Comparison of ENCODE assay signal across 24 cellular contexts in the genomic region with DNA sequence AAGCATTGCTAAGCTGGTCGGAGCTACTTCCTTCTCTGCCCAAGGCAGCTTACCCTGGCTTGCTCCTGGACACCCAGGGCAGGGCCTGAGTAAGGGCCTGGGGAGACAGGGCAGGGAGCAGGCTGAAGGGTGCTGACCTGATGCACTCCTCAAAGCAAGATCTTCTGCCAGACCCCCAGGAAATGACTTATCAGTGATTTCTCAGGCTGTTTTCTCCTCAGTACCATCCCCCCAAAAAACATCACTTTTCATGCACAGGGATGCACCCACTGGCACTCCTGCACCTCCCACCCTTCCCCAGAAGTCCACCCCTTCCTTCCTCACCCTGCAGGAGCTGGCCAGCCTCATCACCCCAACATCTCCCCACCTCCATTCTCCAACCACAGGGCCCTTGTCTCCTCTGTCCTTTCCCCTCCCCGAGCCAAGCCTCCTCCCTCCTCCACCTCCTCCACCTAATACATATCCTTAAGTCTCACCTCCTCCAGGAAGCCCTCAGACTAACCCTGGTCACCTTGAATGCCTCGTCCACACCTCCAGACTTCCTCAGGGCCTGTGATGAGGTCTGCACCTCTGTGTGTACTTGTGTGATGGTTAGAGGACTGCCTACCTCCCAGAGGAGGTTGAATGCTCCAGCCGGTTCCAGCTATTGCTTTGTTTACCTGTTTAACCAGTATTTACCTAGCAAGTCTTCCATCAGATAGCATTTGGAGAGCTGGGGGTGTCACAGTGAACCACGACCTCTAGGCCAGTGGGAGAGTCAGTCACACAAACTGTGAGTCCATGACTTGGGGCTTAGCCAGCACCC. TPM values are rescaled to one million over a fixed set of nuclear protein-coding genes. Genes with fewer than 3 reads are reported as not detected.
DNase-seq lines count a peak whose midpoint lies in the region; ATAC-seq and TF ChIP-seq lines count a peak whose summit lies in the region.
"Had no signal": no experiment of that assay in that cellular context is flagged by ENCODE, and none has a peak within 500 bp of the region (broad histone marks: within the 10 kb centered on the region; RNA-seq: fewer than 3 reads in every experiment).

No MANE protein-coding gene starts in this region.

- TF ChIP-seq EP300 in SK-N-SH (IDR thresholded peaks at IDR 0.05; ENCODE audit: borderline replicate concordance in 1 of 2, low read depth in 1 of 2, low read length in 1 of 2) (no peak), esophagus muscularis mucosa (IDR thresholded peaks at IDR 0.05) (no peak)

- no peak for TF ChIP-seq POLR2A in esophagus muscularis mucosa (IDR thresholded peaks at IDR 0.05; ENCODE audit: low read depth)

- intact Hi-C loops in esophagus muscularis mucosa (cut with DNase I) = no loop called here

- H3K9me3 ChIP-seq in SK-N-SH (no peaks in the 10 kb centered on the region), esophagus muscularis mucosa (no peaks in the 10 kb centered on the region)
- H3K9me3 ChIP-seq: BLaER1 treated with 17β-estradiol and CSF1 and Interleukin-3, amounts not matched to agents 10 nM and 100 nM; HAP-1 had no signal

- peak overlapping the region; percentile 44; the same call in 1 of the 3 replicates for H3K4me3 Mint-ChIP-seq in GM23338
- peak overlapping the region in 3 of 5 experiments; percentile 35 to 41 (median 37) for H3K4me3 Mint-ChIP-seq in brain
- H3K4me3 Mint-ChIP-seq in neural crest cell = peak overlapping the region; percentile 64
- H3K4me3 Mint-ChIP-seq: activated CD4-positive, alpha-beta memory T cell treated with anti-CD3 and anti-CD28 coated beads, Interleukin-2, amount 10 ng/mL, durations not matched to agents 7 days and 5 days had no signal

- no peaks in the 10 kb centered on the region; the same call in 2 of the 3 replicates for H3K36me3 Mint-ChIP-seq in GM23338 (ENCODE audit: low read depth)
- no peaks in the 10 kb centered on the region for H3K36me3 Mint-ChIP-seq in brain
- peaks cover 2% of the 10 kb centered on the region for H3K36me3 Mint-ChIP-seq in neural crest cell (ENCODE audit: low read depth)

- no peak overlapping the region for H3K9ac ChIP-seq in SK-N-SH
- H3K9ac ChIP-seq: BLaER1 treated with 17β-estradiol and CSF1 and Interleukin-3, amounts not matched to agents 10 nM and 100 nM had no signal

- H3K79me2 ChIP-seq in SK-N-SH (ENCODE audit: insufficient read depth) (no peaks in the 10 kb centered on the region), GM23338 (replicated peaks; ENCODE audit: insufficient read depth) (no peaks in the 10 kb centered on the region)

- H3K27me3 Mint-ChIP-seq in GM23338 (ENCODE audit: insufficient read depth, low read depth, poor library complexity) (peaks cover 80% of the 10 kb centered on the region), brain (peaks cover 80% of the 10 kb centered on the region), neural crest cell (ENCODE audit: low read depth) (peaks cover 82% of the 10 kb centered on the region)

- H3K27ac Mint-ChIP-seq in GM23338 (no peak overlapping the region), brain (no peak overlapping the region), neural crest cell (ENCODE audit: unreplicated experiment) (no peak overlapping the region)
- H3K27ac Mint-ChIP-seq: activated CD4-positive, alpha-beta memory T cell treated with anti-CD3 and anti-CD28 coated beads, Interleukin-2, amount 10 ng/mL, durations not matched to agents 7 days and 5 days had no signal

- DNase-seq in SK-N-SH (peak; percentile 38), GM23338 (ENCODE audit: low spot score) (no peak), neural crest cell (ENCODE audit: low read depth, low spot score) (no peak), esophagus muscularis mucosa (ENCODE audit: extremely low spot score) (no peak), HPDE6-E6E7 (ENCODE audit: extremely low spot score) (no peak)
- DNase-seq: activated CD4-positive, alpha-beta memory T cell treated with anti-CD3 and anti-CD28 coated beads, Interleukin-2, amount 10 ng/mL, durations not matched to agents 7 days and 5 days; activated T-cell treated with anti-CD3 and anti-CD28 coated beads, Interleukin-2, amount 50 U/mL, for 1 hour; dermis blood vessel endothelial cell; IMR-90; left cardiac atrium; NCI-H187; NCI-H446; NK-92 treated with Interleukin-12 subunit alpha and Interleukin-12 subunit beta, amount 100 ng/mL, for 24 hours; stimulated activated CD4-positive, alpha-beta T cell treated with anti-CD3 and anti-CD28 coated beads, Interleukin-4, amount 100 ng/mL, for 1 hour had no signal

- H3K27ac ChIP-seq in SK-N-SH (ENCODE audit: low read depth in 2 of 2, low read length in 1 of 2) = no peak overlapping the region
- H3K27ac ChIP-seq in GM23338 (ENCODE audit: low read depth) = no peak overlapping the region
- H3K27ac ChIP-seq in esophagus muscularis mucosa (replicated peaks in 1 of 4) = no peak overlapping the region
- H3K27ac ChIP-seq: BLaER1 treated with 17β-estradiol and CSF1 and Interleukin-3, amounts not matched to agents 10 nM and 100 nM had no signal

- no peak overlapping the region for H3K4me2 ChIP-seq in SK-N-SH
- peak overlapping the region; percentile 14; the same call in 1 of the 2 replicates for H3K4me2 ChIP-seq in GM23338
- H3K4me2 ChIP-seq: smooth muscle cell had no signal

- H3K4me3 ChIP-seq in SK-N-SH (ENCODE audit: low read depth in 2 of 2, low read length in 1 of 2) (no peak overlapping the region), GM23338 (peak overlapping the region; percentile 48; the same call in 1 of the 2 replicates), esophagus muscularis mucosa (no peak overlapping the region)
- H3K4me3 ChIP-seq: BLaER1 treated with 17β-estradiol and CSF1 and Interleukin-3, amounts not matched to agents 10 nM and 100 nM; HAP-1; smooth muscle cell had no signal

- POLR2A ChIA-PET in SK-N-SH (lab: Yijun Ruan, JAX) = no interaction called here

- no peak for TF ChIP-seq CTCF in SK-N-SH (IDR thresholded peaks at IDR 0.05)
- no peak for TF ChIP-seq CTCF in GM23338 (conservative IDR thresholded peaks at IDR 0.05; ENCODE audit: low read depth in 2 of 2)
- no peak for TF ChIP-seq CTCF in brain (conservative IDR thresholded peaks at IDR 0.05)
- no peak for TF ChIP-seq CTCF in neural crest cell (conservative IDR thresholded peaks at IDR 0.05)
- no peak for TF ChIP-seq CTCF in esophagus muscularis mucosa (IDR thresholded peaks at IDR 0.05)

- no peaks in the 10 kb centered on the region for H3K9me2 ChIP-seq in SK-N-SH
- no peaks in the 10 kb centered on the region for H3K9me2 ChIP-seq in GM23338 (ENCODE audit: insufficient read depth)

- CTCF ChIA-PET in SK-N-SH (lab: Yijun Ruan, JAX) = interaction anchor here (0.8 to 2.2 kb wide), 3 partner anchors 58 to 78 kb away, joined by 3 to 8 read pairs (median 3); no protein-coding TSS in a partner anchor

- TF ChIP-seq RAD21 in SK-N-SH (IDR thresholded peaks at IDR 0.05; ENCODE audit: low read length) = no peak

- H3K4me1 Mint-ChIP-seq in GM23338 (peaks cover 20% of the 10 kb centered on the region), brain (peaks cover 16% of the 10 kb centered on the region), neural crest cell (peaks cover 3% of the 10 kb centered on the region)

- peaks cover 7% of the 10 kb centered on the region for H3F3A ChIP-seq in SK-N-SH (replicated peaks; ENCODE audit: insufficient read depth)
- peaks cover 11% of the 10 kb centered on the region; the same call in 1 of the 2 replicates for H3F3A ChIP-seq in GM23338 (replicated peaks; ENCODE audit: low read depth)

- H2AFZ ChIP-seq in SK-N-SH (ENCODE audit: low read depth) (no peak overlapping the region), GM23338 (no peak overlapping the region)

- H4K20me1 ChIP-seq in SK-N-SH (ENCODE audit: insufficient read depth) = peaks cover 13% of the 10 kb centered on the region
- H4K20me1 ChIP-seq in GM23338 (replicated peaks; ENCODE audit: insufficient read depth) = peaks cover 8% of the 10 kb centered on the region

- H3K36me3 ChIP-seq in SK-N-SH (replicated peaks in 1 of 2; ENCODE audit: control insufficient read depth in 1 of 2, insufficient read depth in 2 of 2, low read length in 1 of 2) (no peaks in the 10 kb centered on the region), GM23338 (ENCODE audit: insufficient read depth) (no peaks in the 10 kb centered on the region), esophagus muscularis mucosa (no peaks in the 10 kb centered on the region)
- H3K36me3 ChIP-seq: BLaER1 treated with 17β-estradiol and CSF1 and Interleukin-3, amounts not matched to agents 10 nM and 100 nM; HAP-1 had no signal

- no peaks in the 10 kb centered on the region; the same call in 2 of the 3 replicates for H3K9me3 Mint-ChIP-seq in GM23338
- H3K9me3 Mint-ChIP-seq in brain = peaks cover 0 to 5% (median 0%) of the 10 kb centered on the region in 5 experiments
- no peaks in the 10 kb centered on the region for H3K9me3 Mint-ChIP-seq in neural crest cell
- H3K9me3 Mint-ChIP-seq: activated CD4-positive, alpha-beta memory T cell treated with anti-CD3 and anti-CD28 coated beads, Interleukin-2, amount 10 ng/mL, durations not matched to agents 7 days and 5 days had no signal

- peaks cover 28% of the 10 kb centered on the region for H3K27me3 ChIP-seq in SK-N-SH (ENCODE audit: insufficient read depth)
- peaks cover 87% of the 10 kb centered on the region for H3K27me3 ChIP-seq in GM23338 (ENCODE audit: insufficient read depth)
- H3K27me3 ChIP-seq in esophagus muscularis mucosa = peaks cover 4 to 83% (median 50%) of the 10 kb centered on the region in 4 donors

- 18% methylated on average over 4 of the region's 5 CpGs for WGBS in SK-N-SH (ENCODE audit: low lambda C conversion rate)
- WGBS in esophagus muscularis mucosa = 35% methylated on average over 4 of the region's 5 CpGs

- ATAC-seq in SK-N-SH treated with all-trans-retinoic acid at 6 μM for 48 hours = no peak
- no peak for ATAC-seq in GM23338
- ATAC-seq in GM18861 (IDR thresholded peaks at IDR 0.05; ENCODE audit: unreplicated experiment) = no peak

- H3K4me1 ChIP-seq in SK-N-SH (ENCODE audit: control insufficient read depth in 1 of 2, insufficient read depth in 2 of 2, low read depth in 1 of 2, low read length in 1 of 2) (peaks cover 0 to 2% of the 10 kb centered on the region in 2 experiments; a peak in 1 of 4 replicates), GM23338 (ENCODE audit: insufficient read depth) (peaks cover 16% of the 10 kb centered on the region), esophagus muscularis mucosa (peaks cover 6 to 19% (median 17%) of the 10 kb centered on the region in 4 donors)
- H3K4me1 ChIP-seq: HAP-1 had no signal

RNA-seq across cellular contexts. Expression of gene HBA1, which starts 1.1 kb away (rescaled TPM):
- polyA plus RNA-seq in SK-N-SH (2012; rRNA removed) (not detected in 2 replicates), GM23338 (2016; fragmentation: Nextera tagmentation; extraction: Ambion mirVana) (3.4 and 6.7 TPM in 2 replicates), brain (ENCODE audit: insufficient read depth, low read depth, low replicate concordance) (289 TPM)
- not detected in 2 replicates for polyA plus RNA-seq in SK-N-SH (2012; cell fraction: cytosol; rRNA removed)
- polyA plus RNA-seq in SK-N-SH (2012; cell fraction: nucleus; rRNA removed) = not detected in 2 replicates
- total RNA-seq in GM23338 (2014; rRNA removed; shearing (Covaris generic)) = not detected in 2 replicates
- total RNA-seq in neural crest cell (not detected in 2 replicates), esophagus muscularis mucosa (100 to 1,000 TPM in 1 of 4 donors, 10 to 100 TPM in 2, not detected in 1; 72.4 to 906 (median 98.6) TPM)
- total RNA-seq: activated CD4-positive, alpha-beta memory T cell treated with anti-CD3 and anti-CD28 coated beads, Interleukin-2, amount 10 ng/mL, durations not matched to agents 7 days and 5 days; dermis blood vessel endothelial cell; epithelial cell of proximal tubule; IMR-90; smooth muscle cell had no signal
- polyA plus RNA-seq: smooth muscle cell had no signal

RNA-seq across cellular contexts. Expression of gene HBA2, which starts 2.7 kb away (rescaled TPM):
- not detected in 2 replicates for polyA plus RNA-seq in SK-N-SH (2012; rRNA removed)
- not detected in 2 replicates for polyA plus RNA-seq in SK-N-SH (2012; cell fraction: cytosol; rRNA removed)
- not detected in 2 replicates for polyA plus RNA-seq in SK-N-SH (2012; cell fraction: nucleus; rRNA removed)
- 1.9 TPM in 1 of 2 replicates, not detected in the other for total RNA-seq in GM23338 (2014; rRNA removed; shearing (Covaris generic))
- 7.8 and 11.7 TPM in 2 replicates for polyA plus RNA-seq in GM23338 (2016; fragmentation: Nextera tagmentation; extraction: Ambion mirVana)
- polyA plus RNA-seq in brain (ENCODE audit: insufficient read depth, low read depth, low replicate concordance) = 600 TPM
- total RNA-seq in neural crest cell = not detected in 2 replicates
- 1,000 to 10,000 TPM in 1 of 4 donors, 100 to 1,000 TPM in 1, 10 to 100 TPM in 1, 1 to 10 TPM in 1; 1.7 to 1,686 (median 156) TPM for total RNA-seq in esophagus muscularis mucosa
- total RNA-seq: activated CD4-positive, alpha-beta memory T cell treated with anti-CD3 and anti-CD28 coated beads, Interleukin-2, amount 10 ng/mL, durations not matched to agents 7 days and 5 days; dermis blood vessel endothelial cell; epithelial cell of proximal tubule; IMR-90; smooth muscle cell had no signal
- polyA plus RNA-seq: IMR-90, smooth muscle cell had no signal

RNA-seq across cellular contexts. Expression of gene HBQ1, which starts 4.9 kb away (rescaled TPM):
- polyA plus RNA-seq in SK-N-SH (2012; rRNA removed) (2.7 and 5.2 TPM in 2 replicates), GM23338 (2016; fragmentation: Nextera tagmentation; extraction: Ambion mirVana) (8.3 and 8.5 TPM in 2 replicates), brain (ENCODE audit: insufficient read depth, low read depth, low replicate concordance) (2.1 TPM)
- 1.9 and 2.5 TPM in 2 replicates for polyA plus RNA-seq in SK-N-SH (2012; cell fraction: cytosol; rRNA removed)
- 3.3 and 8.4 TPM in 2 replicates for polyA plus RNA-seq in SK-N-SH (2012; cell fraction: nucleus; rRNA removed)
- 3.1 and 6.6 TPM in 2 replicates for total RNA-seq in GM23338 (2014; rRNA removed; shearing (Covaris generic))
- total RNA-seq in neural crest cell (1.8 and 2.9 TPM in 2 replicates), esophagus muscularis mucosa (1 to 10 TPM in 1 of 4 donors, not detected in 3; 1.2 TPM)
- total RNA-seq: activated CD4-positive, alpha-beta memory T cell treated with anti-CD3 and anti-CD28 coated beads, Interleukin-2, amount 10 ng/mL, durations not matched to agents 7 days and 5 days; IMR-90; left cardiac atrium; mesenteric fat pad; smooth muscle cell; urinary bladder had no signal
- polyA plus RNA-seq: smooth muscle cell, urinary bladder had no signal

RNA-seq across cellular contexts. Expression of gene HBM, which starts 9.6 kb away (rescaled TPM):
- polyA plus RNA-seq in SK-N-SH (2012; rRNA removed) (not detected in 2 replicates), GM23338 (2016; fragmentation: Nextera tagmentation; extraction: Ambion mirVana) (0.68 TPM in 1 of 2 replicates, not detected in the other), brain (ENCODE audit: insufficient read depth, low read depth, low replicate concordance) (not detected)
- polyA plus RNA-seq in SK-N-SH (2012; cell fraction: cytosol; rRNA removed) = not detected in 2 replicates
- not detected in 2 replicates for polyA plus RNA-seq in SK-N-SH (2012; cell fraction: nucleus; rRNA removed)
- total RNA-seq in GM23338 (2014; rRNA removed; shearing (Covaris generic)) = not detected in 2 replicates
- total RNA-seq in neural crest cell (not detected in 2 replicates), esophagus muscularis mucosa (1 to 10 TPM in 1 of 4 donors, not detected in 3; 3.8 TPM)
- total RNA-seq: activated CD4-positive, alpha-beta memory T cell treated with anti-CD3 and anti-CD28 coated beads, Interleukin-2, amount 10 ng/mL, durations not matched to agents 7 days and 5 days; dermis blood vessel endothelial cell; epithelial cell of proximal tubule; IMR-90; left cardiac atrium; mesenteric fat pad; smooth muscle cell had no signal
- polyA plus RNA-seq: IMR-90, smooth muscle cell, urinary bladder had no signal

RNA-seq across cellular contexts. Expression of gene HBZ, which starts 22.9 kb away (rescaled TPM):
- not detected in 2 replicates for polyA plus RNA-seq in SK-N-SH (2012; rRNA removed)
- polyA plus RNA-seq in SK-N-SH (2012; cell fraction: cytosol; rRNA removed) = not detected in 2 replicates
- not detected in 2 replicates for polyA plus RNA-seq in SK-N-SH (2012; cell fraction: nucleus; rRNA removed)
- not detected in 2 replicates for total RNA-seq in GM23338 (2014; rRNA removed; shearing (Covaris generic))
- polyA plus RNA-seq in GM23338 (2016; fragmentation: Nextera tagmentation; extraction: Ambion mirVana) = 0.39 TPM in 1 of 2 replicates, not detected in the other
- not detected for polyA plus RNA-seq in brain (ENCODE audit: insufficient read depth, low read depth, low replicate concordance)
- not detected in 2 replicates for total RNA-seq in neural crest cell
- total RNA-seq in esophagus muscularis mucosa = not detected
- total RNA-seq: activated CD4-positive, alpha-beta memory T cell treated with anti-CD3 and anti-CD28 coated beads, Interleukin-2, amount 10 ng/mL, durations not matched to agents 7 days and 5 days; dermis blood vessel endothelial cell; epithelial cell of proximal tubule; frontal cortex; IMR-90; mesenteric fat pad; smooth muscle cell had no signal
- polyA plus RNA-seq: IMR-90, smooth muscle cell had no signal
